In the genomic region with DNA sequence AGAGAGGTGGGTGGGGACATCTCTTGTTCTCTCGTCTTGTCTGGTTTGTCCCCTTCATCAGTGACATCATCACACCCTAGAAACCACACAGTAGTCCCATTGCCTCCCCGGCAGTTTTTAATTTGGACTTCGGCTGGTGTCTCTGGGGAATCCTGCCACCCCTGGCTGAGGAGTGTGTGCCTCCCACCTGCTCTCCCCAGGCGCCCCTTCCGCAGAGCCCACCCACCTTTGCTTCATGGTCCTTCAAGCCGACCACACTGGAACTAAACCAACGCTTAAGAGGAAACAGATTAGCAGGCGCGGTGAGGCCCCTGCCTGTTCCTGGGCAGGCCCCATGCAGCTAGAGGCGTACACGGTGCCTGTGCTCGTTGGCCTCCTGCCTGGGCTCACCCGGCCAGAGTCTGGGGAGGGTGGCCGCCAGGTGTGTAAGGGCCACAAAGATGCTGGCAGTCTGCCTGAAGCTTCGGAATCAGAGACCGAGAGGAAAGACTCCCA, we compare ENCODE assay signal across 8 cellular contexts.
DNase-seq lines count a peak whose midpoint lies in the region; ATAC-seq and TF ChIP-seq lines count a peak whose summit lies in the region.

No MANE protein-coding gene starts in this region.

- in situ Hi-C loops in GM13976 (cut with MboI; ENCODE audit: low sequenced_read_pairs, unreplicated experiment) = no loop called here

- intact Hi-C loops in left colon (cut with DNase I, micrococcal nuclease) = no loop called here

- DNase-seq in GM13976 (ENCODE audit: low spot score) = peak; percentile 47
- DNase-seq in T-helper 2 cell = peak in 4 of 5 experiments; percentile 6 to 64 (median 34)
- peak; percentile 68 to 76 for DNase-seq in left colon
- no peak for DNase-seq in SKM-1 (lab: John Stamatoyannopoulos, UW; ENCODE audit: unreplicated experiment)
- no peak for DNase-seq in NCI-H2171 (lab: John Stamatoyannopoulos, UW)
- DNase-seq in NCI-H748 treated with DMSO at 0.1 percent for 48 hours (lab: John Stamatoyannopoulos, UW) = no peak
- no peak for DNase-seq in HK-2 (ENCODE audit: unreplicated experiment)

- TF ChIP-seq CTCF in GM13976 (IDR thresholded peaks at IDR 0.05; ENCODE audit: borderline replicate concordance, control extremely low read depth, extremely low read depth, insufficient read depth, missing control alignments) = no peak

- ATAC-seq in HG02678 (IDR thresholded peaks at IDR 0.05; ENCODE audit: unreplicated experiment) = peak; percentile 68
- ATAC-seq in left colon = peak; percentile 95

Comparison
In these comparisons a context has a peak if more than half of its experiments do, and no peak if none do; other contexts are left out.
1. DNase-seq: peak in GM13976 (single experiment), T-helper 2 cell (4 of 5) and left colon (2 of 2); none in SKM-1 (single experiment), NCI-H2171 (single experiment), NCI-H748 treated with DMSO at 0.1 percent for 48 hours (single experiment) and HK-2 (single experiment).